In genomic region chrX:115939070-115939469, GRCh38 we compare ENCODE assay signal across 18 cellular contexts.
A peak's percentile ranks its signal among the peaks of the same experiment; 100 is the strongest.
DNase-seq lines count a peak whose midpoint lies in the region; ATAC-seq, FAIRE-seq and TF ChIP-seq lines count a peak whose summit lies in the region.
"Had no signal": no experiment of that assay in that cellular context is flagged by ENCODE, and none has a peak within 500 bp of the region (broad histone marks: within the 10 kb centered on the region; RNA-seq: fewer than 3 reads in every experiment).

No MANE protein-coding gene starts in this region.

- no TSS peak for BruUV-seq in OCI-LY7 (replicated peaks; lab: Mats Ljungman, UMichigan)

- H3K4me1 ChIP-seq in OCI-LY7 (ENCODE audit: insufficient read depth, low read length, poor library complexity, severe bottlenecking): peaks cover 16% of the 10 kb centered on the region
- H3K4me1 ChIP-seq: left lung had no signal

- ATAC-seq in GM21576 (IDR thresholded peaks at IDR 0.05; ENCODE audit: unreplicated experiment) (peak; percentile 40), HG03354 (IDR thresholded peaks at IDR 0.05; ENCODE audit: poor library complexity, severe bottlenecking, unreplicated experiment) (peak; percentile 68)
- no peak for ATAC-seq in naive thymus-derived CD8-positive, alpha-beta T cell
- ATAC-seq: gastroesophageal sphincter, left lung had no signal

- H3K9me2 ChIP-seq in OCI-LY7 (ENCODE audit: insufficient read depth, low read length): no peaks in the 10 kb centered on the region

- H3K9me3 ChIP-seq in OCI-LY7 (ENCODE audit: low read length): no peaks in the 10 kb centered on the region
- H3K9me3 ChIP-seq: left lung had no signal

- no peaks in the 10 kb centered on the region for H4K20me1 ChIP-seq in OCI-LY7 (ENCODE audit: insufficient read depth, low read length)

- peaks cover 0 to 1% (median 0%) of the 10 kb centered on the region in 5 donors for H3K27me3 Mint-ChIP-seq in naive thymus-derived CD8-positive, alpha-beta T cell
- H3K27me3 Mint-ChIP-seq: activated naive CD8-positive, alpha-beta T cell treated with anti-CD3 and anti-CD28 coated beads, Interleukin-2, amount 10 ng/mL, durations not matched to agents 7 days and 5 days; stimulated activated naive CD8-positive, alpha-beta T cell treated with anti-CD3 and anti-CD28 coated beads, Interleukin-15, Interleukin-2, amounts not matched to agents 100 ng/mL and 50 ng/mL, for 24 hours had no signal

- H3K36me3 Mint-ChIP-seq in naive thymus-derived CD8-positive, alpha-beta T cell: no peaks in the 10 kb centered on the region
- H3K36me3 Mint-ChIP-seq: activated naive CD8-positive, alpha-beta T cell treated with anti-CD3 and anti-CD28 coated beads, Interleukin-2, amount 10 ng/mL, durations not matched to agents 7 days and 5 days had no signal

- H3K4me2 ChIP-seq in OCI-LY7 (ENCODE audit: low read length): peak overlapping the region; percentile 51

- peak; percentile 87 for FAIRE-seq in GM18507 (lab: Jason Lieb, UNC)

- intact Hi-C loops in OCI-LY7 (cut with micrococcal nuclease; ENCODE audit: unreplicated experiment) (no loop called here), dorsolateral prefrontal cortex (cut with DNase I) (no loop called here)

- POLR2A ChIA-PET in OCI-LY7 (lab: Charles Lee): no interaction called here
- POLR2A ChIA-PET in naive thymus-derived CD8-positive, alpha-beta T cell (lab: Charles Lee): no interaction called here

- H3K36me3 ChIP-seq in OCI-LY7 (ENCODE audit: insufficient read depth, low read length): no peaks in the 10 kb centered on the region
- H3K36me3 ChIP-seq: left lung had no signal

- H3K27ac ChIP-seq in OCI-LY7 (ENCODE audit: low read depth, low read length, poor library complexity, severe bottlenecking) (peak overlapping the region; percentile 39), dorsolateral prefrontal cortex (no peak overlapping the region)
- H3K27ac ChIP-seq: C4-2B, gastroesophageal sphincter, left lung had no signal

- H3K9me3 Mint-ChIP-seq in naive thymus-derived CD8-positive, alpha-beta T cell: no peaks in the 10 kb centered on the region
- H3K9me3 Mint-ChIP-seq: activated naive CD8-positive, alpha-beta T cell treated with anti-CD3 and anti-CD28 coated beads, Interleukin-2, amount 10 ng/mL, durations not matched to agents 7 days and 5 days; stimulated activated naive CD8-positive, alpha-beta T cell treated with anti-CD3 and anti-CD28 coated beads, Interleukin-15, Interleukin-2, amounts not matched to agents 100 ng/mL and 50 ng/mL, for 24 hours; T-helper 1 cell treated with Interleukin-12 subunit alpha and Interleukin-12 subunit beta and Interleukin-4 antibody, amounts not matched to agents 30 μg/mL and 1 μg/mL, for 36 hours had no signal

- H3K4me3 ChIP-seq in OCI-LY7 (ENCODE audit: low read depth, low read length, poor library complexity, severe bottlenecking) (no peak overlapping the region), dorsolateral prefrontal cortex (no peak overlapping the region)
- H3K4me3 ChIP-seq: gastroesophageal sphincter, left lung had no signal

- H3K27me3 ChIP-seq in dorsolateral prefrontal cortex: peaks cover 0 to 38% (median 12%) of the 10 kb centered on the region in 45 donors
- H3K27me3 ChIP-seq: gastroesophageal sphincter had no signal

- no peaks in the 10 kb centered on the region for H3K79me2 ChIP-seq in OCI-LY7 (ENCODE audit: insufficient read depth, low read depth, low read length)

- no peak for TF ChIP-seq CTCF in OCI-LY7 (conservative IDR thresholded peaks at IDR 0.05; ENCODE audit: low read length)
- TF ChIP-seq CTCF in dorsolateral prefrontal cortex (IDR thresholded peaks at IDR 0.05 in 54 of 56, conservative IDR thresholded peaks at IDR 0.05 in 2 of 56; ENCODE audit: low read depth in 1 of 56, partially characterized antibody in 56 of 56): no peak
- no peak for TF ChIP-seq CTCF in GM20000 (IDR thresholded peaks at IDR 0.05; ENCODE audit: extremely low read depth, missing control alignments)

- DNase-seq in GM18507 (ENCODE audit: extremely low spot score, insufficient read length, low read depth) (no peak), OCI-LY7 (ENCODE audit: low spot score) (peak; percentile 8), dorsolateral prefrontal cortex (no peak), GM20000 (ENCODE audit: low spot score) (no peak), OCI-M2 (lab: John Stamatoyannopoulos, UW; ENCODE audit: unreplicated experiment) (no peak)
- no peak for DNase-seq in naive thymus-derived CD8-positive, alpha-beta T cell
- DNase-seq: activated naive CD8-positive, alpha-beta T cell treated with anti-CD3 and anti-CD28 coated beads, Interleukin-2, amount 10 ng/mL, durations not matched to agents 7 days and 5 days; dermis blood vessel endothelial cell; Kasumi-1; left lung; NCI-H526 treated with DMSO at 0.1 percent for 48 hours; stimulated activated CD4-positive, alpha-beta T cell treated with anti-CD3 and anti-CD28 coated beads, Interleukin-15, amount 100 ng/mL, for 24 hours had no signal

- CTCF ChIA-PET in OCI-LY7 (lab: Charles Lee; ENCODE audit: unreplicated experiment): no interaction called here

- peaks cover 0 to 10% (median 0%) of the 10 kb centered on the region in 4 donors for H3K4me1 Mint-ChIP-seq in naive thymus-derived CD8-positive, alpha-beta T cell
- H3K4me1 Mint-ChIP-seq: activated naive CD8-positive, alpha-beta T cell treated with anti-CD3 and anti-CD28 coated beads, Interleukin-2, amount 10 ng/mL, durations not matched to agents 7 days and 5 days had no signal

- no peak overlapping the region for H2AFZ ChIP-seq in OCI-LY7 (ENCODE audit: low read length)

- no peak overlapping the region for H3K27ac Mint-ChIP-seq in naive thymus-derived CD8-positive, alpha-beta T cell
- H3K27ac Mint-ChIP-seq: activated naive CD8-positive, alpha-beta T cell treated with anti-CD3 and anti-CD28 coated beads, Interleukin-2, amount 10 ng/mL, durations not matched to agents 7 days and 5 days; stimulated activated naive CD8-positive, alpha-beta T cell treated with anti-CD3 and anti-CD28 coated beads, Interleukin-15, Interleukin-2, amounts not matched to agents 100 ng/mL and 50 ng/mL, for 24 hours; T-helper 1 cell treated with Interleukin-12 subunit alpha and Interleukin-12 subunit beta and Interleukin-4 antibody, amounts not matched to agents 30 μg/mL and 1 μg/mL, for 36 hours had no signal

- no peak overlapping the region for H3K4me3 Mint-ChIP-seq in naive thymus-derived CD8-positive, alpha-beta T cell
- H3K4me3 Mint-ChIP-seq: activated naive CD8-positive, alpha-beta T cell treated with anti-CD3 and anti-CD28 coated beads, Interleukin-2, amount 10 ng/mL, durations not matched to agents 7 days and 5 days; stimulated activated naive CD8-positive, alpha-beta T cell treated with anti-CD3 and anti-CD28 coated beads, Interleukin-15, Interleukin-2, amounts not matched to agents 100 ng/mL and 50 ng/mL, for 24 hours; T-helper 1 cell treated with Interleukin-12 subunit alpha and Interleukin-12 subunit beta and Interleukin-4 antibody, amounts not matched to agents 30 μg/mL and 1 μg/mL, for 36 hours had no signal

Comparison
In these comparisons a context has a peak if more than half of its experiments do, and no peak if none do; other contexts are left out.
1. ATAC-seq: peak in GM21576 (single experiment) and HG03354 (single experiment); none in naive thymus-derived CD8-positive, alpha-beta T cell (0 of 2).